9 cellular contexts compared by ENCODE assay signal in the genomic region with DNA sequence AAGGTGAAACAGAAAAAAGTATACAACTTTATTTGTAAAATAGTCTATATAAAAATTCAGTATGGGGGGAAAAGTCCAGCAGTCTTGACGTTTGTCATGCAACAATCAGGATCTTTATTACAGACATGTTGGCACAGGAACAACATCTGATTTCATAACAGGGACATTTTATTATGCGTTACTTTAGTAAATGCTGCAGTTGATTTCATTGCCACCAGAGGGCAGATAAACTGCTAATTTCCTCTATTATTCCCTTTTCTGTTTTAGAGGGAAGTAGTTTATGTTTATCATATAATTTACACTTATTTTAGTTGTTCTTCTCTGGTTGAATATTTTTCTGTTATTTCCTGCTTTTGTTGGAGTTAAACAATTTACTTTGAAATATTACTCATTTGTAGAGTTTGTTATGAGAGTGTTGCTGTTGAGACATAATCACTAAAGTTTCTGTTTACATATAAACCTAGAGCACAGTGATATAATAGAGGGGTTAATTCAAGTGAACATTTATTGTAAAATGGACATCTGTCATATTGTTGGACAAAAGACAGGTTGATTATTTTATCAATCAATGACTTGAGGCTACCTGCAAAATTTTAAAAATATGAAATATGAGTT. TPM values are rescaled to one million over a fixed set of nuclear protein-coding genes. Genes with fewer than 3 reads are reported as not detected.
A peak's percentile ranks its signal among the peaks of the same experiment; 100 is the strongest.
DNase-seq lines count a peak whose midpoint lies in the region; ATAC-seq, FAIRE-seq and TF ChIP-seq lines count a peak whose summit lies in the region.
"Had no signal": no experiment of that assay in that cellular context is flagged by ENCODE, and none has a peak within 500 bp of the region (broad histone marks: within the 10 kb centered on the region; RNA-seq: fewer than 3 reads in every experiment).

No MANE protein-coding gene starts in this region.

- H3K4me3 ChIP-seq in CD8-positive, alpha-beta T cell (ENCODE audit: low read depth, low read length), result no peak overlapping the region
- no peak overlapping the region for H3K4me3 ChIP-seq in GM23248
- no peak overlapping the region for H3K4me3 ChIP-seq in endothelial cell of umbilical vein (replicated peaks in 1 of 3; ENCODE audit: insufficient read depth in 1 of 3, low read depth in 1 of 3, low read length in 3 of 3)
- H3K4me3 ChIP-seq in neuron (ENCODE audit: low read length), result peak overlapping the region; percentile 77

- no peaks in the 10 kb centered on the region for H3K4me1 ChIP-seq in CD8-positive, alpha-beta T cell (ENCODE audit: insufficient read depth, low read length)
- H3K4me1 ChIP-seq in GM23248 (ENCODE audit: insufficient read depth), result 0 out of 2 replicates have a peak, but pooled peaks cover 5% of the 10 kb centered on the region
- peaks cover 2% of the 10 kb centered on the region for H3K4me1 ChIP-seq in endothelial cell of umbilical vein (ENCODE audit: control insufficient read depth, extremely low read depth, insufficient read depth, low read length)
- peaks cover 17% of the 10 kb centered on the region for H3K4me1 ChIP-seq in neuron (ENCODE audit: insufficient read depth, low read length)

- H3K79me2 ChIP-seq in GM23248 (ENCODE audit: insufficient read depth) (no peaks in the 10 kb centered on the region), endothelial cell of umbilical vein (ENCODE audit: control insufficient read depth, insufficient read depth, low read length) (no peaks in the 10 kb centered on the region)

- H3K27me3 ChIP-seq in CD8-positive, alpha-beta T cell (ENCODE audit: insufficient read depth, low read length), result peaks cover 4% of the 10 kb centered on the region
- H3K27me3 ChIP-seq in GM23248 (replicated peaks; ENCODE audit: insufficient read depth) (peaks cover 34% of the 10 kb centered on the region), endothelial cell of umbilical vein (ENCODE audit: control insufficient read depth in 2 of 2, insufficient read depth in 2 of 2, low read length in 2 of 2) (peaks cover 26 to 42% of the 10 kb centered on the region in 2 experiments), neuron (ENCODE audit: insufficient read depth, low read length) (no peaks in the 10 kb centered on the region)

- intact Hi-C loops in CD8-positive, alpha-beta T cell (cut with DNase I, micrococcal nuclease), result no loop called here
- intact Hi-C loops in endothelial cell of umbilical vein (cut with micrococcal nuclease), result loop anchor here (5.0 kb wide), 4 partner anchors 113 to 1038 kb away; no protein-coding TSS in a partner anchor

- peak; percentile 51 for TF ChIP-seq CTCF in CD8-positive, alpha-beta T cell (IDR thresholded peaks at IDR 0.05)
- TF ChIP-seq CTCF in endothelial cell of umbilical vein (IDR thresholded peaks at IDR 0.05; ENCODE audit: extremely low read depth in 1 of 2, insufficient read depth in 1 of 2, low read depth in 1 of 2, low read length in 2 of 2), result peak; percentile 44 to 51
- TF ChIP-seq CTCF in omental fat pad (IDR thresholded peaks at IDR 0.05), result no peak

- no peak for TF ChIP-seq POLR2A in endothelial cell of umbilical vein (IDR thresholded peaks at IDR 0.05; ENCODE audit: low read depth, low read length)

- H3K36me3 Mint-ChIP-seq in CD8-positive, alpha-beta T cell, result no peaks in the 10 kb centered on the region
- H3K36me3 Mint-ChIP-seq in activated T-cell treated with anti-CD3 and anti-CD28 coated beads, Interleukin-2, amount 50 U/mL, for 24 hours (ENCODE audit: low read depth), result no peaks in the 10 kb centered on the region

- H3K4me3 Mint-ChIP-seq in CD8-positive, alpha-beta T cell, result no peak overlapping the region
- no peak overlapping the region for H3K4me3 Mint-ChIP-seq in activated T-cell treated with anti-CD3 and anti-CD28 coated beads, Interleukin-2, amount 50 U/mL, for 24 hours
- H3K4me3 Mint-ChIP-seq: T-helper 1 cell treated with Interleukin-12 subunit alpha and Interleukin-12 subunit beta and Interleukin-4 antibody, amounts not matched to agents 30 μg/mL and 1 μg/mL, for 36 hours had no signal

- no peaks in the 10 kb centered on the region for H3K9me3 ChIP-seq in CD8-positive, alpha-beta T cell (ENCODE audit: low read length)
- H3K9me3 ChIP-seq in GM23248 (ENCODE audit: low read depth) (no peaks in the 10 kb centered on the region), endothelial cell of umbilical vein (replicated peaks; ENCODE audit: control insufficient read depth, insufficient read depth, low read length) (no peaks in the 10 kb centered on the region), neuron (ENCODE audit: low read length) (no peaks in the 10 kb centered on the region)

- CTCF ChIA-PET in CD8-positive, alpha-beta T cell (lab: Charles Lee), result interaction anchor here (0.7 to 1.6 kb wide), 2 partner anchors 9 to 507 kb away, joined by 3 to 4 read pairs; no protein-coding TSS in a partner anchor
- CTCF ChIA-PET in endothelial cell of umbilical vein (lab: Charles Lee), result interaction anchor here (0.6 to 3.0 kb wide), 6 partner anchors 9 to 1036 kb away, joined by 3 to 53 read pairs (median 4); no protein-coding TSS in a partner anchor

- ATAC-seq in CD8-positive, alpha-beta T cell, result no peak
- ATAC-seq in omental fat pad (ENCODE audit: low FRiP score), result no peak
- no peak for ATAC-seq in GM19328 (IDR thresholded peaks at IDR 0.05; ENCODE audit: unreplicated experiment)

- dilution Hi-C loops in endothelial cell of umbilical vein (cut with MboI; ENCODE audit: extremely low pct_ligation_motif_present, low sequenced_read_pairs), result no loop called here

- H3K9me3 Mint-ChIP-seq in CD8-positive, alpha-beta T cell, result peaks cover 2% of the 10 kb centered on the region
- no peaks in the 10 kb centered on the region for H3K9me3 Mint-ChIP-seq in activated T-cell treated with anti-CD3 and anti-CD28 coated beads, Interleukin-2, amount 50 U/mL, for 24 hours
- H3K9me3 Mint-ChIP-seq: T-helper 1 cell treated with Interleukin-12 subunit alpha and Interleukin-12 subunit beta and Interleukin-4 antibody, amounts not matched to agents 30 μg/mL and 1 μg/mL, for 36 hours had no signal

- H3K36me3 ChIP-seq in CD8-positive, alpha-beta T cell (ENCODE audit: insufficient read depth, low read length), result no peaks in the 10 kb centered on the region
- H3K36me3 ChIP-seq in GM23248 (ENCODE audit: low read depth) (no peaks in the 10 kb centered on the region), endothelial cell of umbilical vein (ENCODE audit: control insufficient read depth in 2 of 2, extremely low read depth in 1 of 2, insufficient read depth in 2 of 2, low read length in 2 of 2) (no peaks in the 10 kb centered on the region), neuron (ENCODE audit: insufficient read depth, low read length) (peaks cover 4% of the 10 kb centered on the region)

- no peaks in the 10 kb centered on the region for H3K9me1 ChIP-seq in endothelial cell of umbilical vein (replicated peaks; ENCODE audit: control insufficient read depth, extremely low read depth, insufficient read depth, low read length)

- 0 to 5% methylated on average over 2 of the region's 2 CpGs for whole genome bisulfite sequencing in GM23248 (ENCODE audit: low coverage in 1 of 2, low lambda C conversion rate in 2 of 2, missing lambda C conversion rate in 2 of 2), 2 experiments

- H3K27ac ChIP-seq in CD8-positive, alpha-beta T cell (ENCODE audit: low read depth, low read length), result no peak overlapping the region
- no peak overlapping the region for H3K27ac ChIP-seq in GM23248
- no peak overlapping the region for H3K27ac ChIP-seq in endothelial cell of umbilical vein (ENCODE audit: insufficient read depth, low read depth, low read length)

- H3K4me1 Mint-ChIP-seq in CD8-positive, alpha-beta T cell (ENCODE audit: low read depth), result peaks cover 7% of the 10 kb centered on the region
- H3K4me1 Mint-ChIP-seq in activated T-cell treated with anti-CD3 and anti-CD28 coated beads, Interleukin-2, amount 50 U/mL, for 24 hours (ENCODE audit: low read depth), result no peaks in the 10 kb centered on the region

- DNase-seq in CD8-positive, alpha-beta T cell, result no peak
- peak; percentile 65 for DNase-seq in GM23248
- peak; percentile 84 for DNase-seq in OCI-M1 (lab: John Stamatoyannopoulos, UW)
- DNase-seq in endothelial cell of umbilical vein (ENCODE audit: low read depth, low spot score), result peak; percentile 58
- no peak for DNase-seq in activated T-cell treated with anti-CD3 and anti-CD28 coated beads, Interleukin-2, amount 50 U/mL, for 24 hours
- DNase-seq in omental fat pad (ENCODE audit: low spot score), result no peak

- in situ Hi-C loops in GM23248 (cut with MboI), result no loop called here

- POLR2A ChIA-PET in CD8-positive, alpha-beta T cell (lab: Charles Lee), result no interaction called here
- POLR2A ChIA-PET in endothelial cell of umbilical vein (lab: Charles Lee), result no interaction called here

- no peaks in the 10 kb centered on the region for H4K20me1 ChIP-seq in GM23248 (ENCODE audit: insufficient read depth)
- H4K20me1 ChIP-seq in endothelial cell of umbilical vein (replicated peaks; ENCODE audit: control insufficient read depth, extremely low read depth, insufficient read depth, low read length), result no peaks in the 10 kb centered on the region

- peak; percentile 77 for FAIRE-seq in endothelial cell of umbilical vein (lab: Jason Lieb, UNC)

- no peak overlapping the region for H2AFZ ChIP-seq in GM23248
- H2AFZ ChIP-seq in endothelial cell of umbilical vein (ENCODE audit: low read depth, low read length), result no peak overlapping the region
- H2AFZ ChIP-seq in neuron (ENCODE audit: low read depth, low read length), result no peak overlapping the region

- no peaks in the 10 kb centered on the region for H3F3A ChIP-seq in GM23248 (ENCODE audit: insufficient read depth)

- H3K9ac ChIP-seq in GM23248 (no peak overlapping the region), endothelial cell of umbilical vein (replicated peaks; ENCODE audit: extremely low read depth, insufficient read depth, low read length) (no peak overlapping the region)

- no peak overlapping the region for H3K4me2 ChIP-seq in GM23248 (ENCODE audit: unreplicated experiment)
- H3K4me2 ChIP-seq in endothelial cell of umbilical vein (ENCODE audit: insufficient read depth, low read length), result no peak overlapping the region

- H3K27ac Mint-ChIP-seq in CD8-positive, alpha-beta T cell, result no peak overlapping the region
- no peak overlapping the region for H3K27ac Mint-ChIP-seq in activated T-cell treated with anti-CD3 and anti-CD28 coated beads, Interleukin-2, amount 50 U/mL, for 24 hours
- H3K27ac Mint-ChIP-seq: T-helper 1 cell treated with Interleukin-12 subunit alpha and Interleukin-12 subunit beta and Interleukin-4 antibody, amounts not matched to agents 30 μg/mL and 1 μg/mL, for 36 hours had no signal

- H3K27me3 Mint-ChIP-seq in CD8-positive, alpha-beta T cell (ENCODE audit: low read depth), result peaks cover 22% of the 10 kb centered on the region
- peaks cover 35% of the 10 kb centered on the region for H3K27me3 Mint-ChIP-seq in activated T-cell treated with anti-CD3 and anti-CD28 coated beads, Interleukin-2, amount 50 U/mL, for 24 hours

- no peaks in the 10 kb centered on the region for H3K9me2 ChIP-seq in GM23248 (ENCODE audit: insufficient read depth)

- BruUV-seq in endothelial cell of umbilical vein (replicated peaks; lab: Mats Ljungman, UMichigan), result no TSS peak

RNA-seq across cellular contexts. Expression of a gene that starts 3.3 kb away (rescaled TPM):
- under 1 TPM; 0.22 TPM for total RNA-seq in CD8-positive, alpha-beta T cell
- 2.3 and 3.5 TPM in 2 replicates for total RNA-seq in GM23248 (2014; rRNA removed; shearing (Covaris generic))
- 0.81 and 0.87 TPM in 2 replicates for polyA plus RNA-seq in GM23248 (2016; fragmentation: Nextera tagmentation; extraction: Ambion mirVana)
- 0.53 and 1.2 TPM in 2 replicates for total RNA-seq in endothelial cell of umbilical vein
- 0.32 and 0.35 TPM in 2 replicates for polyA plus RNA-seq in endothelial cell of umbilical vein
- 0.23 and 0.28 TPM in 2 replicates for polyA plus RNA-seq in endothelial cell of umbilical vein (2011; cell fraction: cytosol; rRNA removed)
- polyA plus RNA-seq in endothelial cell of umbilical vein (2011; cell fraction: nucleus; rRNA removed), result 0.17 and 0.29 TPM in 2 replicates
- polyA plus RNA-seq in endothelial cell of umbilical vein (2012), result 0.16 TPM in 1 of 2 replicates, not detected in the other
- polyA minus RNA-seq in endothelial cell of umbilical vein, result 0.51 and 1.4 TPM in 2 replicates
- polyA minus RNA-seq in endothelial cell of umbilical vein (2011; cell fraction: cytosol; rRNA and poly(A)+ RNA removed), result not detected
- 0.34 and 0.63 TPM in 2 replicates for polyA minus RNA-seq in endothelial cell of umbilical vein (2011; cell fraction: nucleus; rRNA and poly(A)+ RNA removed)
- total RNA-seq in omental fat pad, result 10 to 100 TPM; 54.0 to 79.9 (median 65.9) TPM

Comparison
In these comparisons a context has a peak if more than half of its experiments do, and no peak if none do; other contexts are left out.
1. DNase-seq: peak in GM23248 (single experiment), OCI-M1 (single experiment) and endothelial cell of umbilical vein (single experiment); none in CD8-positive, alpha-beta T cell (0 of 7), activated T-cell treated with anti-CD3 and anti-CD28 coated beads, Interleukin-2, amount 50 U/mL, for 24 hours (single experiment) and omental fat pad (single experiment).
2. CTCF ChIP-seq: peak in CD8-positive, alpha-beta T cell (single experiment) and endothelial cell of umbilical vein (2 of 2); none in omental fat pad (0 of 3).
3. RNA of a gene that starts 3.3 kb away (total RNA-seq): 54.0 to 79.9 TPM in omental fat pad; 2.3 to 3.5 TPM in GM23248, 0.53 to 1.2 TPM in endothelial cell of umbilical vein and 0.22 TPM in CD8-positive, alpha-beta T cell; every median in the first group is over 10 times any median in the second.